In the genomic region with DNA sequence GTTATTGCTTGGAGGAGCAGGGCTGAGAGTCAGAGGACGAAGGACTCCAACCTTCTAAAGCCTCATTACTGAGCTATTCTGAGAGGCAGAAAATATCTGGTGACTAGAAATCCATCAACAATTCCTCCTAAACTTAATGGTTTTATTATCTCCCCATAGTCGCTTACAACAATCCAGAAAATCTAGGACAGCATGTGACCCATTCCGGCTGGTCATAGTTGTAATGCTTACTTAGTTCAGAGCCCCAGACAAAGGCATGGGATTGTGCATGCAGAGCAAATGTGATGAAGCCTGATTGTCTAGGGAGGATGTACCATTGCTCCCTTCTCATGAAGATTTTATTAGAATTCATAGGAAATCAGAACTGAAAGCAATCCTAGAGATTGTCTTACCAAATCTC, we compare ENCODE assay signal across 7 cellular contexts.
"Had no signal": no experiment of that assay in that cellular context is flagged by ENCODE, and none has a peak within 500 bp of the region (broad histone marks: within the 10 kb centered on the region; RNA-seq: fewer than 3 reads in every experiment).

No MANE protein-coding gene starts in this region.

- H3K4me3 ChIP-seq: GM12878 had no signal

- ATAC-seq: GM12878 had no signal

- FAIRE-seq: G401.6, GM12878, GM12891, GM18507, GM19239 had no signal

- DNase-seq: GDM1, GF-D8 had no signal
